In the genomic region with DNA sequence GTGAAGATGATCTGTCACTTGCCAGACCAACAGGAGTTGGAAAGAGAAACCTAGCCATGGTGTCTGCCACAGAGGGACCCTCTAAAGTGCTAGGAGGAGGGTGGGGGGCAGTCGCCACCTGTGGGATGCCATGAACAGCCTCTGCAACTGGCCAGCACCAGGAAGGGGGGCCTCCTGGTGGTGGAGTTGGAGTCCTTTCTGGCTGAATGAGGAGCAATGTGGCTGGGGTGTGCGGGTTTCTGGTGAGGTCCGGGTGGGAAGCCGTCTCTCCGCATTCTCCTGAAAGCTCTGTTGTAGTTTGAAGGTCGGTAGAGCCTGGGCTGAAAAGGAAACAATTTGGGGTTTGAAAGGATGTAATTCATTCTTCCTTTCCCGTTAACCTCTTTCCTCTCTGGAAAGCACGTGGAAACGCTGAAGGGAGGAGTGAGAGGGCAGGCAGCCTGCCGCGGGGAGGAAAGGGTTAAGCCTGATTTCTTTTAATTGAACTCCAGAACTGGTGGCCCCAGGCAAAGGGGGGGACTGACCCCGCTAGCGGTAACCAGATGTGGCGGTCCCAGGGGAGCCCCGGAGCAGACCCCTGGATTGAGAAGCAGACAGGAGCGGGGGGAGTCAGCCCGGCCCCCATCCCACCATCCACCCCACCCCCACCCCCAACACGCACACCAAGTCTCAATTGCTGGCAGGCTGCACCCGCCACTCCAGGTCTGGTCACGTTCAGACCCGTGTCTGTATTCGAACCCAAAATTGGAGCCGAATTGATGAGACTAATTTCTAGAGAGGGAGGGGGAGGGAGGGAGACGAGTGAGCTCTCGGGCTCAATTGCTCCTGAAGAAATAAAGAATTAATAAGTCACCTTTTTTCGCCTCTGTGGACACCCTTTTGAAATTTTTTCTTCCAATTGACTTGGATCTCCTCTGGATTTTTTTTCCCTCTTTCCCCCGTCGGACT, we compare ENCODE assay signal across 9 cellular contexts. TPM values are rescaled to one million over a fixed set of nuclear protein-coding genes. Genes with fewer than 3 reads are reported as not detected.
DNase-seq lines count a peak whose midpoint lies in the region; ATAC-seq and TF ChIP-seq lines count a peak whose summit lies in the region.
"Had no signal": no experiment of that assay in that cellular context is flagged by ENCODE, and none has a peak within 500 bp of the region (broad histone marks: within the 10 kb centered on the region; RNA-seq: fewer than 3 reads in every experiment).

No MANE protein-coding gene starts in this region.

- peaks cover 13 to 34% (median 26%) of the 10 kb centered on the region in 3 donors for H3K27me3 Mint-ChIP-seq in CD14-positive monocyte (ENCODE audit: low read depth in 3 of 3)
- H3K27me3 Mint-ChIP-seq in IgD-negative memory B cell, result peaks cover 13% of the 10 kb centered on the region
- H3K27me3 Mint-ChIP-seq in natural killer cell (ENCODE audit: low read depth in 2 of 2), result peaks cover 20 to 30% of the 10 kb centered on the region in 2 donors

- ATAC-seq in natural killer cell (no peak), GM19035 (IDR thresholded peaks at IDR 0.05; ENCODE audit: unreplicated experiment) (no peak), GM19395 (IDR thresholded peaks at IDR 0.05; ENCODE audit: unreplicated experiment) (no peak)

- no peak for DNase-seq in CD14-positive monocyte (ENCODE audit: low spot score)
- no peak for DNase-seq in natural killer cell
- DNase-seq in NCI-H2196 treated with DMSO at 0.1 percent for 48 hours (lab: John Stamatoyannopoulos, UW; ENCODE audit: unreplicated experiment), result no peak
- DNase-seq in stimulated activated CD4-positive, alpha-beta T cell treated with anti-CD3 and anti-CD28 coated beads, Interleukin-1b, Interleukin-23, amount 100 ng/mL, for 48 hours, result no peak
- DNase-seq: NCI-H446 had no signal

- H3K4me1 Mint-ChIP-seq in CD14-positive monocyte (peaks cover 47% of the 10 kb centered on the region), IgD-negative memory B cell (peaks cover 22 to 31% (median 26%) of the 10 kb centered on the region in 3 donors), natural killer cell (peaks cover 34 to 48% of the 10 kb centered on the region in 2 donors)

- peak overlapping the region in 6 of 7 donors; percentile 25 to 93 (median 74) for H3K27ac Mint-ChIP-seq in CD14-positive monocyte
- H3K27ac Mint-ChIP-seq in IgD-negative memory B cell, result peak overlapping the region; percentile 73 to 100 (median 99)
- H3K27ac Mint-ChIP-seq in natural killer cell, result peak overlapping the region; percentile 89 to 99

- no peak overlapping the region for H3K27ac ChIP-seq in duodenal mucosa (ENCODE audit: low read depth, low read length)

- H3K9ac ChIP-seq in duodenal mucosa (ENCODE audit: low read depth in 1 of 2, low read length in 2 of 2), result peak overlapping the region in 1 of 2 donors; percentile 72

- no peaks in the 10 kb centered on the region for H3K9me3 ChIP-seq in duodenal mucosa (ENCODE audit: control insufficient read depth in 1 of 2, low read length in 2 of 2)

- no peaks in the 10 kb centered on the region for H3K36me3 ChIP-seq in duodenal mucosa (ENCODE audit: control insufficient read depth in 1 of 2, insufficient read depth in 2 of 2, low read length in 2 of 2)

- H3K9me3 Mint-ChIP-seq in CD14-positive monocyte (peaks cover 0 to 3% (median 0%) of the 10 kb centered on the region in 7 donors), IgD-negative memory B cell (peaks cover 0 to 4% (median 0%) of the 10 kb centered on the region in 3 donors), natural killer cell (peaks cover 0 to 3% of the 10 kb centered on the region in 2 donors)

- H3K27me3 ChIP-seq in duodenal mucosa (ENCODE audit: control insufficient read depth in 1 of 2, insufficient read depth in 2 of 2, low read length in 2 of 2), result peaks cover 19 to 50% of the 10 kb centered on the region in 2 donors

- peak overlapping the region; percentile 68 to 70 for H3K4me3 ChIP-seq in duodenal mucosa (ENCODE audit: low read depth in 1 of 2, low read length in 2 of 2)

- H3K4me3 Mint-ChIP-seq in CD14-positive monocyte, result peak overlapping the region; percentile 95
- peak overlapping the region; percentile 94 to 99 (median 98) for H3K4me3 Mint-ChIP-seq in IgD-negative memory B cell
- H3K4me3 Mint-ChIP-seq in natural killer cell, result peak overlapping the region; percentile 96

- peak; percentile 29 for TF ChIP-seq CTCF in CD14-positive monocyte (IDR thresholded peaks at IDR 0.05)
- TF ChIP-seq CTCF in natural killer cell (IDR thresholded peaks at IDR 0.05), result no peak

- intact Hi-C loops in CD14-positive monocyte (cut with micrococcal nuclease) (loop anchor here (5.0 to 10.0 kb wide), 3 partner anchors 35 to 53 kb away; no protein-coding TSS in a partner anchor), natural killer cell (cut with micrococcal nuclease) (loop anchor here (10.0 kb wide), 1 partner anchor 167 kb away; no protein-coding TSS in a partner anchor)

- H3K36me3 Mint-ChIP-seq in CD14-positive monocyte, result peaks cover 2 to 8% of the 10 kb centered on the region in 2 donors
- H3K36me3 Mint-ChIP-seq in IgD-negative memory B cell, result peaks cover 2% of the 10 kb centered on the region
- no peaks in the 10 kb centered on the region for H3K36me3 Mint-ChIP-seq in natural killer cell

- H3K4me1 ChIP-seq in duodenal mucosa (ENCODE audit: control insufficient read depth in 1 of 2, insufficient read depth in 2 of 2, low read length in 2 of 2), result peaks cover 11 to 17% of the 10 kb centered on the region in 2 donors

RNA-seq across cellular contexts. Expression of a gene that starts 1.8 kb away (rescaled TPM):
- 10 to 100 TPM; 42.4 to 64.5 TPM for polyA plus RNA-seq in CD14-positive monocyte
- 113 TPM for polyA plus RNA-seq in IgD-negative memory B cell
- 100 to 1,000 TPM; 123 to 157 (median 148) TPM for total RNA-seq in natural killer cell
